ENCODE assay signal across 26 cellular contexts in genomic region chr18:8337216-8337615, GRCh38.
"Had no signal": no experiment of that assay in that cellular context is flagged by ENCODE, and none has a peak within 500 bp of the region (broad histone marks: within the 10 kb centered on the region; RNA-seq: fewer than 3 reads in every experiment).

No MANE protein-coding gene starts in this region.

- H3K27me3 ChIP-seq: adrenal gland, esophagus squamous epithelium, heart right ventricle, ovary, right atrium auricular region, suprapubic skin, tibial nerve had no signal

- FAIRE-seq: bronchial epithelial cell had no signal

- H3K4me1 Mint-ChIP-seq: activated CD4-positive, alpha-beta T cell treated with anti-CD3 and anti-CD28 coated beads, Interleukin-2, amount 10 ng/mL, durations not matched to agents 7 days and 5 days; naive thymus-derived CD8-positive, alpha-beta T cell; stimulated activated naive CD8-positive, alpha-beta T cell treated with anti-CD3 and anti-CD28 coated beads, Interleukin-15, amount 100 ng/mL, for 72 hours; T-cell had no signal

- H3K36me3 ChIP-seq: adrenal gland, esophagus squamous epithelium, left ventricle myocardium inferior, ovary, right atrium auricular region, suprapubic skin, tibial nerve had no signal

- H3K4me3 ChIP-seq: adrenal gland, esophagus squamous epithelium, heart right ventricle, left ventricle myocardium inferior, ovary, psoas muscle, right atrium auricular region, suprapubic skin, tibial nerve had no signal

- H3K36me3 Mint-ChIP-seq: activated naive CD8-positive, alpha-beta T cell; mesothelial cell of epicardium; naive thymus-derived CD8-positive, alpha-beta T cell; T-cell had no signal

- ATAC-seq: activated CD4-positive, CD25-positive, alpha-beta regulatory T cell treated with anti-CD3 and anti-CD28 coated beads, Interleukin-2, amount 50 U/mL, for 24 hours; heart right ventricle; naive thymus-derived CD8-positive, alpha-beta T cell; psoas muscle; SK-N-SH treated with all-trans-retinoic acid at 6 μM for 48 hours; stimulated activated naive CD8-positive, alpha-beta T cell treated with anti-CD3 and anti-CD28 coated beads, Interleukin-15, amount 100 ng/mL, for 72 hours; T-cell had no signal

- H3K27ac Mint-ChIP-seq: activated CD4-positive, alpha-beta T cell treated with anti-CD3 and anti-CD28 coated beads, Interleukin-2, amount 10 ng/mL, durations not matched to agents 7 days and 5 days; activated naive CD8-positive, alpha-beta T cell; endodermal cell; naive thymus-derived CD8-positive, alpha-beta T cell; stimulated activated naive CD8-positive, alpha-beta T cell treated with anti-CD3 and anti-CD28 coated beads, Interleukin-15, amount 100 ng/mL, for 72 hours; T-cell; T-helper 2 cell treated with Interferon-gamma antibody and Interleukin-4, amounts not matched to agents 5 μg/mL and 100 μg/mL, for 36 hours had no signal

- DNase-seq: activated CD4-positive, alpha-beta T cell treated with anti-CD3 and anti-CD28 coated beads, Interleukin-2, amount 10 ng/mL, durations not matched to agents 7 days and 5 days; activated T-cell treated with anti-CD3 and anti-CD28 coated beads, Interleukin-2, amount 50 U/mL, for 1 hour; adrenal gland; cortex of kidney; esophagus squamous epithelium; foreskin fibroblast; heart right ventricle; left ventricle myocardium inferior; naive thymus-derived CD8-positive, alpha-beta T cell; ovary; psoas muscle; stimulated activated CD4-positive, alpha-beta T cell treated with anti-CD3 and anti-CD28 coated beads, Interleukin-12 subunit alpha, Interleukin-12 subunit beta, amount 100 ng/mL, for 4 hours; stimulated activated CD4-positive, alpha-beta T cell treated with anti-CD3 and anti-CD28 coated beads, Interleukin-1b, Interleukin-23, amount 100 ng/mL, for 48 hours; stimulated activated naive CD8-positive, alpha-beta T cell treated with anti-CD3 and anti-CD28 coated beads, Interleukin-15, amount 100 ng/mL, for 72 hours; T-cell had no signal

- H3K4me1 ChIP-seq: adrenal gland, psoas muscle, suprapubic skin had no signal

- H3K27me3 Mint-ChIP-seq: activated CD4-positive, alpha-beta T cell treated with anti-CD3 and anti-CD28 coated beads, Interleukin-2, amount 10 ng/mL, durations not matched to agents 7 days and 5 days; activated naive CD8-positive, alpha-beta T cell; stimulated activated naive CD8-positive, alpha-beta T cell treated with anti-CD3 and anti-CD28 coated beads, Interleukin-15, amount 100 ng/mL, for 72 hours had no signal

- H3K27ac ChIP-seq: adrenal gland, esophagus squamous epithelium, heart right ventricle, left ventricle myocardium inferior, ovary, psoas muscle, right atrium auricular region, suprapubic skin, tibial nerve, VCaP had no signal

- H3K4me3 Mint-ChIP-seq: activated CD4-positive, alpha-beta T cell treated with anti-CD3 and anti-CD28 coated beads, Interleukin-2, amount 10 ng/mL, durations not matched to agents 7 days and 5 days; activated naive CD8-positive, alpha-beta T cell; endodermal cell; mesothelial cell of epicardium; naive thymus-derived CD8-positive, alpha-beta T cell; stimulated activated naive CD8-positive, alpha-beta T cell treated with anti-CD3 and anti-CD28 coated beads, Interleukin-15, amount 100 ng/mL, for 72 hours; T-cell; T-helper 2 cell treated with Interferon-gamma antibody and Interleukin-4, amounts not matched to agents 5 μg/mL and 100 μg/mL, for 36 hours had no signal

- H3K9me3 Mint-ChIP-seq: activated CD4-positive, alpha-beta T cell treated with anti-CD3 and anti-CD28 coated beads, Interleukin-2, amount 10 ng/mL, durations not matched to agents 7 days and 5 days; endodermal cell; mesothelial cell of epicardium; naive thymus-derived CD8-positive, alpha-beta T cell; stimulated activated naive CD8-positive, alpha-beta T cell treated with anti-CD3 and anti-CD28 coated beads, Interleukin-15, amount 100 ng/mL, for 72 hours; T-cell; T-helper 2 cell treated with Interferon-gamma antibody and Interleukin-4, amounts not matched to agents 5 μg/mL and 100 μg/mL, for 36 hours had no signal

- H3K9me3 ChIP-seq: adrenal gland, esophagus squamous epithelium, heart right ventricle, left ventricle myocardium inferior, ovary, psoas muscle, right atrium auricular region, suprapubic skin, tibial nerve had no signal
